14 cellular contexts compared by ENCODE assay signal in the genomic region with DNA sequence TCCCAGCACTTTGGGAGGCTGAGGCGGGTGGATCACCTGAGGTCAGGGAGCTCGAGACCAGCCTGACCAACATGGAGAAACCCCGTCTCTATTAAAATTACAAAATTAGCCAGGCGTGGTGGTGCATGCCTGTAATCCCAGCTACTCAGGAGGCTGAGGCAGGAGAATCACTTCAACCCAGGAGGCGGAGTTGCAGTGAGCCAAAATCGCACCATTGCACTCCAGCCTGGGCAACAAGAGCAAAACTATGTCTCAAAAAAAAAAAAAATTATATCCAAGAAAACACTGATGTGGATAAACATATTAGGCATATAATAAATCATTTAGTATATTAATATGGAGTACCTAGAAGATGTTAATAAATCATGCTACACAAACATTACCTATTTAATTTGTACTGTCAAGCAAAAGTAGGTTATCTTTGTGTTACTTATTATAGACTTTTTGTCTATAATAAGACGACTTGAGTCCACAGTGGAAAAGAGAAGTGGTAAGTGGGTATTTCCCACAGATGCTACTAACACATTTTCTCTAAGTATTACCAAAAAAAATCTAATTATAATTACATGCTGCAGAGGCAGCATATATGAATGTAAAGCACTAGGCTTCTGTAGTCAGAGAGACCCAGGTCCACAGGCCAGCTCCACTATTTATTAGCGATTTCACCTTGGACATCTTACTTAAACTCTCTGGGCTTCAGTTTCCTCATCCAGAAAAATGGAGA. TPM values are rescaled to one million over a fixed set of nuclear protein-coding genes. Genes with fewer than 3 reads are reported as not detected.
DNase-seq lines count a peak whose midpoint lies in the region; ATAC-seq and TF ChIP-seq lines count a peak whose summit lies in the region.
"Had no signal": no experiment of that assay in that cellular context is flagged by ENCODE, and none has a peak within 500 bp of the region (broad histone marks: within the 10 kb centered on the region; RNA-seq: fewer than 3 reads in every experiment).

No MANE protein-coding gene starts in this region.

- intact Hi-C loops in esophagus squamous epithelium (cut with DNase I) (loop anchor here (10.0 kb wide), 1 partner anchor 70 kb away; no protein-coding TSS in a partner anchor), spleen (cut with DNase I; ENCODE audit: low total_unique reads) (no loop called here)

- peak; percentile 14 to 31 for DNase-seq in Kasumi-1 (lab: John Stamatoyannopoulos, UW)
- DNase-seq in esophagus squamous epithelium (lab: John Stamatoyannopoulos, UW): no peak
- no peak for DNase-seq in spleen
- no peak for DNase-seq in DMS53 treated with DMSO at 0.1 percent for 48 hours (lab: John Stamatoyannopoulos, UW; ENCODE audit: unreplicated experiment)
- DNase-seq in stimulated activated CD4-positive, alpha-beta T cell treated with anti-CD3 and anti-CD28 coated beads, Interleukin-4, amount 100 ng/mL, for 24 hours: no peak
- DNase-seq in SJCRH30: no peak
- DNase-seq: activated T-cell treated with anti-CD3 and anti-CD28 coated beads for 4 hours; Caco-2; MG63; stimulated activated CD4-positive, alpha-beta T cell treated with anti-CD3 and anti-CD28 coated beads, Interleukin-4, amount 100 ng/mL, for 1 hour; stimulated activated naive CD8-positive, alpha-beta T cell treated with anti-CD3 and anti-CD28 coated beads, Interleukin-15, amount 100 ng/mL, for 72 hours had no signal

- H3K27ac ChIP-seq in esophagus squamous epithelium (peak overlapping the region in 3 of 4 donors; percentile 38 to 84 (median 77)), spleen (peak overlapping the region in 7 of 8 donors; percentile 10 to 70 (median 52)), SJCRH30 (no peak overlapping the region)

- 49 to 76% methylated on average over 5 to 6 of the region's 8 CpGs for WGBS in esophagus squamous epithelium, 2 donors
- WGBS in spleen, 5 donors: 62 to 68% (median 65%) methylated on average over 8 of the region's 8 CpGs

- H3K4me3 ChIP-seq in esophagus squamous epithelium (no peak overlapping the region), spleen (no peak overlapping the region), SJCRH30 (no peak overlapping the region)
- H3K4me3 ChIP-seq: MG63 had no signal

- TF ChIP-seq POLR2A in esophagus squamous epithelium (IDR thresholded peaks at IDR 0.05) (no peak), spleen (IDR thresholded peaks at IDR 0.05) (no peak)

- TF ChIP-seq CTCF in esophagus squamous epithelium (IDR thresholded peaks at IDR 0.05): no peak
- no peak for TF ChIP-seq CTCF in spleen (IDR thresholded peaks at IDR 0.05 in 8 of 11, conservative IDR thresholded peaks at IDR 0.05 in 3 of 11)

- H3K27me3 ChIP-seq in esophagus squamous epithelium (no peaks in the 10 kb centered on the region), spleen (replicated peaks in 1 of 7) (no peaks in the 10 kb centered on the region), SJCRH30 (no peaks in the 10 kb centered on the region)
- H3K27me3 ChIP-seq: MG63 had no signal

- H3K36me3 ChIP-seq in esophagus squamous epithelium: peaks cover 0 to 16% (median 3%) of the 10 kb centered on the region in 3 donors
- H3K36me3 ChIP-seq in spleen: peaks cover 0 to 18% (median 13%) of the 10 kb centered on the region in 6 donors
- peaks cover 9% of the 10 kb centered on the region; the same call in 1 of the 2 replicates for H3K36me3 ChIP-seq in SJCRH30

- H3K4me1 ChIP-seq in esophagus squamous epithelium: peaks cover 12 to 59% (median 24%) of the 10 kb centered on the region in 3 donors
- H3K4me1 ChIP-seq in spleen: peaks cover 15 to 65% (median 41%) of the 10 kb centered on the region in 6 donors
- peaks cover 22% of the 10 kb centered on the region for H3K4me1 ChIP-seq in SJCRH30

- H3K9me3 ChIP-seq in esophagus squamous epithelium (no peaks in the 10 kb centered on the region), spleen (no peaks in the 10 kb centered on the region), SJCRH30 (replicated peaks) (no peaks in the 10 kb centered on the region)
- H3K9me3 ChIP-seq: Caco-2, MG63 had no signal

- ATAC-seq in GM18517 (IDR thresholded peaks at IDR 0.05; ENCODE audit: unreplicated experiment): peak; percentile 63
- no peak for ATAC-seq in GM21381 (IDR thresholded peaks at IDR 0.05; ENCODE audit: unreplicated experiment)
- ATAC-seq: left lobe of liver; stimulated activated naive CD8-positive, alpha-beta T cell treated with anti-CD3 and anti-CD28 coated beads, Interleukin-15, amount 100 ng/mL, for 72 hours had no signal

RNA-seq across cellular contexts. Expression of a gene that starts 34.5 kb away (rescaled TPM):
- total RNA-seq in esophagus squamous epithelium: 10 to 100 TPM in 3 of 4 donors, 1 to 10 TPM in 1; 9.5 to 15.8 (median 11.4) TPM
- 10 to 100 TPM; 15.3 to 19.5 (median 16.9) TPM for total RNA-seq in spleen
- polyA plus RNA-seq in spleen: 1 to 10 TPM; 4.6 to 8.9 (median 6.3) TPM
- total RNA-seq in SJCRH30 (2014; rRNA removed; shearing (Covaris generic)): 6.4 and 6.9 TPM in 2 replicates

Comparison
In these comparisons a context has a peak if more than half of its experiments do, and no peak if none do; other contexts are left out.
1. DNase-seq: peak in Kasumi-1 (2 of 2); none in esophagus squamous epithelium (single experiment), spleen (single experiment), DMS53 treated with DMSO at 0.1 percent for 48 hours (single experiment), stimulated activated CD4-positive, alpha-beta T cell treated with anti-CD3 and anti-CD28 coated beads, Interleukin-4, amount 100 ng/mL, for 24 hours (single experiment) and SJCRH30 (0 of 2).